In the genomic region with DNA sequence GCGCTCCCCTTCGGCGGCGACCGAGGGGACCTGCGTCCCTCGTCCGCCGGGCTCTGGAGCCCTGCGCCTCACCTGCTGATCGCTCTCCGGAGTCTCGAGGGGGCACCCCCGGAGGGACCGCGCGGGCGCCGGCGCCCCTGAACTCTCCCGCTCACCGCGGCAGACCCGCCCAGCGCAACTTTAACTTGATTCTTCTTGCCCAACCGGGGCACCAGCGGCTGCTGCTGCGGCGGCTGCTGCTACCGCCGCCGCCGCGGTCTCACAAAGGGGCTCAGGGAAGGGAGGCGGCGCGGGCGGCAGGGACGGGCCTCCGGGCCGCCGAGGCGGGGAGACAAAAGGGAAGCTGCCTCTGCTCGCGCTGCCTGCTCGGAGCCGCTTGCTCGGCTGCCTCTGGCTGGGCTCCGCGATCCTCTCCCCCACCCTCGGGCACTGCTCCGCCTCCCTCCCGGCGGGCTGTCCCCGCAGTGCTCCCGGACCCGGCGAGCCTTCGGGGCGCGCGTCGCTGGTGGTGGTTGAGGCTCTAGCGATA, we compare ENCODE assay signal across 8 cellular contexts. TPM values are rescaled to one million over a fixed set of nuclear protein-coding genes. Genes with fewer than 3 reads are reported as not detected.
DNase-seq lines count a peak whose midpoint lies in the region; ATAC-seq and TF ChIP-seq lines count a peak whose summit lies in the region.

A gene (plus strand): TSS at position 456 of the 529 bp plus-strand sequence.

- H3K9me3 Mint-ChIP-seq in activated naive CD4-positive, alpha-beta T cell treated with anti-CD3 and anti-CD28 coated beads, Interleukin-2, amount 50 U/mL, for 72 hours: no peaks in the 10 kb centered on the region
- no peaks in the 10 kb centered on the region for H3K9me3 Mint-ChIP-seq in osteocyte (ENCODE audit: unreplicated experiment)

- H3K36me3 Mint-ChIP-seq in activated naive CD4-positive, alpha-beta T cell treated with anti-CD3 and anti-CD28 coated beads, Interleukin-2, amount 50 U/mL, for 72 hours: peaks cover 6 to 14% of the 10 kb centered on the region in 2 donors
- H3K36me3 Mint-ChIP-seq in osteocyte (ENCODE audit: unreplicated experiment): no peaks in the 10 kb centered on the region

- peaks cover 22% of the 10 kb centered on the region for H3K4me1 Mint-ChIP-seq in osteocyte (ENCODE audit: unreplicated experiment)

- H3K4me3 Mint-ChIP-seq in osteocyte (ENCODE audit: unreplicated experiment): peak within 1 kb of the TSS; percentile 85

- intact Hi-C loops in head of caudate nucleus (cut with DNase I): loop anchor here (5.0 to 10.0 kb wide), 2 partner anchors 189 to 469 kb away; a partner anchor contains a TSS

- no peaks in the 10 kb centered on the region for H3K9me3 ChIP-seq in RWPE2 (ENCODE audit: severe bottlenecking)

- DNase-seq in D341Med (ENCODE audit: low spot score) (peak; percentile 79), RWPE2 (ENCODE audit: low spot score) (peak; percentile 51), head of caudate nucleus (peak in 41 of 42 donors; percentile 21 to 85 (median 68)), osteocyte (ENCODE audit: extremely low spot score, unreplicated experiment) (peak; percentile 85)
- DNase-seq in activated naive CD4-positive, alpha-beta T cell treated with anti-CD3 and anti-CD28 coated beads, Interleukin-2, amount 50 U/mL, for 72 hours (ENCODE audit: low spot score in 2 of 2): peak; percentile 53 to 71

- ATAC-seq in GM19455 (IDR thresholded peaks at IDR 0.05; ENCODE audit: unreplicated experiment) (peak; percentile 49), HG03565 (IDR thresholded peaks at IDR 0.05; ENCODE audit: unreplicated experiment) (peak; percentile 39), RWPE2 (ENCODE audit: low read depth) (peak; percentile 37)
- ATAC-seq in activated naive CD4-positive, alpha-beta T cell treated with anti-CD3 and anti-CD28 coated beads, Interleukin-2, amount 50 U/mL, for 72 hours: peak; percentile 48 to 58

- no peak for TF ChIP-seq CTCF in RWPE2 (IDR thresholded peaks at IDR 0.05; ENCODE audit: poor library complexity, severe bottlenecking)
- TF ChIP-seq CTCF in osteocyte (IDR thresholded peaks at IDR 0.05): no peak

- H3K36me3 ChIP-seq in RWPE2 (ENCODE audit: low read depth) (no peaks in the 10 kb centered on the region), urinary bladder (ENCODE audit: insufficient read depth) (no peaks in the 10 kb centered on the region)

- under 1% methylated on average over 64 of the region's 64 CpGs for WGBS in urinary bladder

- H3K27ac Mint-ChIP-seq in activated naive CD4-positive, alpha-beta T cell treated with anti-CD3 and anti-CD28 coated beads, Interleukin-2, amount 50 U/mL, for 72 hours: peak within 1 kb of the TSS; percentile 92 to 96
- peak within 1 kb of the TSS; percentile 94 for H3K27ac Mint-ChIP-seq in osteocyte (ENCODE audit: unreplicated experiment)

- peaks cover 15% of the 10 kb centered on the region for H3K27me3 Mint-ChIP-seq in osteocyte (ENCODE audit: unreplicated experiment)

- H3K27me3 ChIP-seq in RWPE2 (ENCODE audit: insufficient read depth, poor library complexity, severe bottlenecking): peaks cover 12% of the 10 kb centered on the region

- H3K4me1 ChIP-seq in RWPE2 (ENCODE audit: insufficient read depth, poor library complexity, severe bottlenecking) (peaks cover 5% of the 10 kb centered on the region), urinary bladder (ENCODE audit: insufficient read depth) (peaks cover 1% of the 10 kb centered on the region)

- H3K27ac ChIP-seq in RWPE2 (ENCODE audit: poor library complexity, severe bottlenecking): peak within 1 kb of the TSS; percentile 12
- peak within 1 kb of the TSS; percentile 90 for H3K27ac ChIP-seq in urinary bladder (ENCODE audit: low read depth)

- H3K4me3 ChIP-seq in RWPE2 (ENCODE audit: severe bottlenecking) (peak within 1 kb of the TSS; percentile 50), urinary bladder (ENCODE audit: low read depth, low read length) (peak within 1 kb of the TSS; percentile 81)

RNA-seq across cellular contexts. Expression of the gene that starts here (rescaled TPM):
- total RNA-seq in activated naive CD4-positive, alpha-beta T cell treated with anti-CD3 and anti-CD28 coated beads, Interleukin-2, amount 50 U/mL, for 72 hours: 1 to 10 TPM; 2.1 to 3.5 TPM
- 8.8 and 9.1 TPM in 2 replicates for total RNA-seq in osteocyte
- total RNA-seq in urinary bladder: 24.2 TPM
- polyA plus RNA-seq in urinary bladder: 20.2 TPM

Comparison
In these comparisons a context has a peak if more than half of its experiments do, and no peak if none do; other contexts are left out.
1. Peak in every context shown above with its lines: DNase-seq, ATAC-seq, H3K4me3 ChIP-seq and H3K27ac ChIP-seq.